In genomic region chr20:58893355-58894151, GRCh38 we compare ENCODE assay signal across 8 cellular contexts. TPM values are rescaled to one million over a fixed set of nuclear protein-coding genes. Genes with fewer than 3 reads are reported as not detected.
DNase-seq lines count a peak whose midpoint lies in the region; ATAC-seq, FAIRE-seq and TF ChIP-seq lines count a peak whose summit lies in the region.

No MANE protein-coding gene starts in this region.

- H3K23me2 ChIP-seq in H1 (ENCODE audit: low read depth, low read length) = peaks cover 12% of the 10 kb centered on the region

- ATAC-seq in gastrocnemius medialis = no peak
- no peak for ATAC-seq in GM21423 (IDR thresholded peaks at IDR 0.05; ENCODE audit: unreplicated experiment)
- no peak for ATAC-seq in GM18511 (IDR thresholded peaks at IDR 0.05; ENCODE audit: unreplicated experiment)

- peaks cover 15% of the 10 kb centered on the region; the same call in 1 of the 2 replicates for H3F3A ChIP-seq in PC-9 (ENCODE audit: insufficient read depth, low read depth)

- H2BK120ac ChIP-seq in H1 (replicated peaks; ENCODE audit: low read depth, low read length) = no peak overlapping the region

- H3K4me1 ChIP-seq in PC-9 (replicated peaks; ENCODE audit: insufficient read depth) = peaks cover 23% of the 10 kb centered on the region
- H3K4me1 ChIP-seq in H1 (replicated peaks in 1 of 4; ENCODE audit: control insufficient read depth in 3 of 4, insufficient read depth in 4 of 4, low read length in 3 of 4) = peaks cover 5 to 26% (median 20%) of the 10 kb centered on the region in 4 experiments
- peaks cover 56 to 58% of the 10 kb centered on the region in 2 donors for H3K4me1 ChIP-seq in gastrocnemius medialis

- POLR2A ChIA-PET in PC-9 (lab: Charles Lee; ENCODE audit: unreplicated experiment) (no interaction called here), H1 (lab: Charles Lee; ENCODE audit: partially characterized antibody) (interaction anchor here (2.8 kb wide), 1 partner anchor 10 kb away, joined by 6 read pairs; no protein-coding TSS in a partner anchor)

- no peak overlapping the region for H2BK5ac ChIP-seq in H1 (ENCODE audit: low read depth, low read length)

- CTCF ChIA-PET in PC-9 (lab: Charles Lee) (no interaction called here), H1 (lab: Charles Lee; ENCODE audit: partially characterized antibody) (interaction anchor here (0.6 kb wide), 1 partner anchor 445 kb away, joined by 3 read pairs; no protein-coding TSS in a partner anchor)

- no peak for DNase-seq in PC-9
- no peak for DNase-seq in H1 (ENCODE audit: low read depth in 1 of 2, low spot score in 2 of 2)
- peak in 1 of 2 donors; percentile 27 for DNase-seq in gastrocnemius medialis
- DNase-seq in medulla oblongata (ENCODE audit: extremely low spot score) = no peak
- no peak for DNase-seq in NCI-H345 (lab: John Stamatoyannopoulos, UW)

- H3K36me3 ChIP-seq in PC-9 (ENCODE audit: low read depth) (peaks cover 38% of the 10 kb centered on the region; the same call in 1 of the 2 replicates), H1 (ENCODE audit: control insufficient read depth in 2 of 4, insufficient read depth in 4 of 4, low read length in 3 of 4) (peaks cover 0 to 18% (median 2%) of the 10 kb centered on the region in 4 experiments; a peak in 4 of 8 replicates), gastrocnemius medialis (no peaks in the 10 kb centered on the region)

- no peak overlapping the region for H4K5ac ChIP-seq in H1 (ENCODE audit: insufficient read length, low read depth, low read length)

- H3K27me3 ChIP-seq in PC-9 (ENCODE audit: insufficient read depth, low read depth) (no peaks in the 10 kb centered on the region), H1 (replicated peaks in 1 of 4; ENCODE audit: control insufficient read depth in 3 of 4, extremely low read depth in 1 of 4, insufficient read depth in 3 of 4, low read length in 3 of 4) (peaks cover 0 to 6% (median 2%) of the 10 kb centered on the region in 4 experiments; a peak in 2 of 7 replicates), gastrocnemius medialis (no peaks in the 10 kb centered on the region)

- peak; percentile 14 for TF ChIP-seq POLR2A in GM19099 (IDR thresholded peaks at IDR 0.05; ENCODE audit: extremely low read depth, insufficient read length, low read depth)
- TF ChIP-seq POLR2A in H1 (IDR thresholded peaks at IDR 0.05; ENCODE audit: control extremely low read depth in 1 of 2, low read depth in 2 of 2, low read length in 2 of 2) = no peak
- TF ChIP-seq POLR2A in gastrocnemius medialis (IDR thresholded peaks at IDR 0.05) = no peak

- WGBS in H1 (ENCODE audit: extremely low coverage in 1 of 2, insufficient coverage in 1 of 2, insufficient read length in 1 of 2, insufficient replicate concordance in 2 of 2, low coverage in 1 of 2, low lambda C conversion rate in 2 of 2, missing lambda C conversion rate in 1 of 2), 2 experiments = 73% methylated on average over 5 of the region's 5 CpGs; no CpG with 5 or more reads in 1 of the 2 experiments

- H2BK12ac ChIP-seq in H1 (ENCODE audit: low read depth, low read length) = no peak overlapping the region

- FAIRE-seq in H1 (lab: Jason Lieb, UNC) = no peak

- H4K91ac ChIP-seq in H1 (replicated peaks; ENCODE audit: insufficient read length, low read length) = no peak overlapping the region

- H2BK20ac ChIP-seq in H1 (ENCODE audit: low read length) = no peak overlapping the region

- no peaks in the 10 kb centered on the region for H3K9me2 ChIP-seq in PC-9 (ENCODE audit: insufficient read depth)

- in situ Hi-C loops in gastrocnemius medialis (cut with MboI; ENCODE audit: low sequenced_read_pairs in 4 of 4) = loop anchor here in 1 of 4 donors (25.0 kb wide), 1 partner anchor 94 kb away; the partner anchor contains the start of gene NELFCD

- no peak overlapping the region for H2AK5ac ChIP-seq in H1 (ENCODE audit: low read depth, low read length)

- no peaks in the 10 kb centered on the region for H3K9me3 ChIP-seq in PC-9 (ENCODE audit: insufficient read depth, low read depth)
- no peaks in the 10 kb centered on the region for H3K9me3 ChIP-seq in H1 (ENCODE audit: insufficient read depth in 2 of 2, low read depth in 1 of 2, low read length in 1 of 2)
- no peaks in the 10 kb centered on the region for H3K9me3 ChIP-seq in gastrocnemius medialis

- H4K20me1 ChIP-seq in PC-9 (ENCODE audit: insufficient read depth) (peaks cover 53% of the 10 kb centered on the region), H1 (replicated peaks in 1 of 2; ENCODE audit: control insufficient read depth in 1 of 2, insufficient read depth in 2 of 2, low read length in 2 of 2) (peaks cover 9 to 18% of the 10 kb centered on the region in 2 experiments)

- intact Hi-C loops in PC-9 (cut with micrococcal nuclease; ENCODE audit: unreplicated experiment) (loop anchor here (5.0 kb wide), 1 partner anchor 194 kb away; no protein-coding TSS in a partner anchor), gastrocnemius medialis (cut with DNase I; ENCODE audit: low total_unique reads) (loop anchor here (5.0 to 10.0 kb wide), 4 partner anchors 489 to 1499 kb away; partner anchors contain the start of genes FAM217B, PMEPA1, PPP1R3D and RBM38)

- H3K27ac ChIP-seq in PC-9 (peak overlapping the region; percentile 85), H1 (ENCODE audit: low read depth, low read length) (no peak overlapping the region), gastrocnemius medialis (peak overlapping the region; percentile 99 to 100 (median 100))

- H3K56ac ChIP-seq in H1 (replicated peaks; ENCODE audit: insufficient read length, low read depth, low read length) = peak overlapping the region; percentile 60

- no peak overlapping the region for H3K18ac ChIP-seq in H1 (ENCODE audit: extremely low read depth, low read length)

- H3K9ac ChIP-seq in H1 (replicated peaks in 1 of 4; ENCODE audit: extremely low read depth in 1 of 4, low read depth in 3 of 4, low read length in 3 of 4) = no peak overlapping the region

- TF ChIP-seq RAD21 in H1 (IDR thresholded peaks at IDR 0.05 in 1 of 2, conservative IDR thresholded peaks at IDR 0.05 in 1 of 2; ENCODE audit: low read depth in 2 of 2, low read length in 2 of 2) = no peak

- H2AFZ ChIP-seq in PC-9 (no peak overlapping the region), H1 (ENCODE audit: low read length) (no peak overlapping the region)

- no peak overlapping the region for H3K23ac ChIP-seq in H1 (ENCODE audit: insufficient read length)

- H3K4ac ChIP-seq in H1 (replicated peaks; ENCODE audit: insufficient read length, low read depth, low read length) = no peak overlapping the region

- H3K4me2 ChIP-seq in PC-9 = peak overlapping the region; percentile 95
- peak overlapping the region; percentile 62 to 72 for H3K4me2 ChIP-seq in H1 (ENCODE audit: insufficient read depth in 1 of 2, low read depth in 2 of 2, low read length in 2 of 2)

- H2BK15ac ChIP-seq in H1 (ENCODE audit: low read length) = no peak overlapping the region

- TF ChIP-seq CTCF in PC-9 (conservative IDR thresholded peaks at IDR 0.05) (no peak), H1 (IDR thresholded peaks at IDR 0.05; ENCODE audit: control extremely low read depth in 1 of 3, insufficient read depth in 1 of 3, low read depth in 1 of 3, low read length in 3 of 3) (no peak), gastrocnemius medialis (IDR thresholded peaks at IDR 0.05 in 4 of 5, conservative IDR thresholded peaks at IDR 0.05 in 1 of 5) (no peak)

- H3K4me3 ChIP-seq in PC-9 = peak overlapping the region; percentile 83
- peak overlapping the region in 2 of 4 experiments; percentile 23 to 98; a peak in 4 of 8 replicates for H3K4me3 ChIP-seq in H1 (ENCODE audit: extremely low read depth in 1 of 4, insufficient read depth in 2 of 4, low read depth in 3 of 4, low read length in 4 of 4)
- H3K4me3 ChIP-seq in gastrocnemius medialis = peak overlapping the region; percentile 9 to 98 (median 82)

- H3K14ac ChIP-seq in H1 (ENCODE audit: insufficient read length) = no peak overlapping the region

- no peak for TF ChIP-seq EP300 in H1 (IDR thresholded peaks at IDR 0.05; ENCODE audit: borderline replicate concordance in 1 of 2, low read depth in 2 of 2, low read length in 2 of 2)

- H3K79me2 ChIP-seq in PC-9 (ENCODE audit: low read depth) (peaks cover 65% of the 10 kb centered on the region), H1 (ENCODE audit: control insufficient read depth in 1 of 2, insufficient read depth in 2 of 2, low read length in 2 of 2) (peaks cover 14 to 68% of the 10 kb centered on the region in 2 experiments; a peak in 3 of 4 replicates)

- H3K79me1 ChIP-seq in H1 (ENCODE audit: low read depth, low read length) = peaks cover 2% of the 10 kb centered on the region; the same call in 1 of the 2 replicates

- no peak overlapping the region for H4K8ac ChIP-seq in H1 (ENCODE audit: extremely low read depth, insufficient read depth, low read length)

- BruUV-seq in PC-9 (replicated peaks; lab: Mats Ljungman, UMichigan) = TSS peak; percentile 21

TF ChIP-seq in H1, 55 proteins besides CTCF, POLR2A, EP300 and RAD21 (continues in another document):
- TF ChIP-seq CHD2 (IDR thresholded peaks at IDR 0.05; ENCODE audit: low read length) = no peak
- TF ChIP-seq RXRA (IDR thresholded peaks at IDR 0.05; ENCODE audit: insufficient read depth, low read depth, low read length) = no peak
- TF ChIP-seq TCF12 (IDR thresholded peaks at IDR 0.05; ENCODE audit: low read depth, low read length) = no peak
- no peak for TF ChIP-seq CHD1 (IDR thresholded peaks at IDR 0.05; ENCODE audit: low read depth, low read length)
- no peak for TF ChIP-seq SRF (IDR thresholded peaks at IDR 0.05; ENCODE audit: low read depth, low read length)

RNA-seq across cellular contexts. Expression of gene GNAS, which starts 41.0 kb away (rescaled TPM):
- total RNA-seq in PC-9 (2021) = 929 and 1,304 TPM in 2 replicates
- 989 and 1,039 TPM in 2 replicates for total RNA-seq in H1 (2021; fragmentation: NEBNext Ultra II Directional; extraction: Animal tissue kit (Norgen Biotek cat#: 25700))
- 1,613 and 2,238 TPM in 2 replicates for polyA plus RNA-seq in H1 (2011; rRNA removed)
- 1,327 TPM for polyA plus RNA-seq in H1 (2011; cell fraction: cytosol; rRNA removed)
- polyA plus RNA-seq in H1 (2011; cell fraction: nucleus; rRNA removed) = 1,703 TPM
- 953 to 1,220 TPM (median 1,156 TPM) in 4 replicates for polyA plus RNA-seq in H1 (2012, experiment 1 of 2)
- 998 TPM for polyA plus RNA-seq in H1 (2012, experiment 2 of 2)
- polyA plus RNA-seq in H1 (2013, experiment 1 of 2) = 696 TPM
- 746 TPM for polyA plus RNA-seq in H1 (2013, experiment 2 of 2)
- 1,072 and 1,265 TPM in 2 replicates for polyA minus RNA-seq in H1 (2011; rRNA and poly(A)+ RNA removed)
- 673 TPM for polyA minus RNA-seq in H1 (2011; cell fraction: cytosol; rRNA and poly(A)+ RNA removed)
- 539 TPM for polyA minus RNA-seq in H1 (2011; cell fraction: nucleus; rRNA and poly(A)+ RNA removed)
- total RNA-seq in gastrocnemius medialis = 100 to 1,000 TPM; 513 to 854 (median 781) TPM

RNA-seq across cellular contexts. Expression of gene GNAS-AS1, which starts 42.9 kb away (rescaled TPM):
- 5.7 and 6.8 TPM in 2 replicates for total RNA-seq in PC-9 (2021)
- 11.7 and 13.7 TPM in 2 replicates for total RNA-seq in H1 (2021; fragmentation: NEBNext Ultra II Directional; extraction: Animal tissue kit (Norgen Biotek cat#: 25700))
- polyA plus RNA-seq in H1 (2011; rRNA removed) = 4.7 and 5.4 TPM in 2 replicates
- 5.8 TPM for polyA plus RNA-seq in H1 (2011; cell fraction: cytosol; rRNA removed)
- 15.2 TPM for polyA plus RNA-seq in H1 (2011; cell fraction: nucleus; rRNA removed)
- 4.0 to 6.0 TPM (median 5.4 TPM) in 4 replicates for polyA plus RNA-seq in H1 (2012, experiment 1 of 2)
- polyA plus RNA-seq in H1 (2012, experiment 2 of 2) = 4.3 TPM
- 2.2 TPM for polyA plus RNA-seq in H1 (2013, experiment 1 of 2)
- polyA plus RNA-seq in H1 (2013, experiment 2 of 2) = 2.1 TPM
- polyA minus RNA-seq in H1 (2011; rRNA and poly(A)+ RNA removed) = 5.8 and 6.2 TPM in 2 replicates
- polyA minus RNA-seq in H1 (2011; cell fraction: cytosol; rRNA and poly(A)+ RNA removed) = 7.9 TPM
- 20.0 TPM for polyA minus RNA-seq in H1 (2011; cell fraction: nucleus; rRNA and poly(A)+ RNA removed)
- not detected for total RNA-seq in gastrocnemius medialis
